17 cellular contexts compared by ENCODE assay signal in the genomic region with DNA sequence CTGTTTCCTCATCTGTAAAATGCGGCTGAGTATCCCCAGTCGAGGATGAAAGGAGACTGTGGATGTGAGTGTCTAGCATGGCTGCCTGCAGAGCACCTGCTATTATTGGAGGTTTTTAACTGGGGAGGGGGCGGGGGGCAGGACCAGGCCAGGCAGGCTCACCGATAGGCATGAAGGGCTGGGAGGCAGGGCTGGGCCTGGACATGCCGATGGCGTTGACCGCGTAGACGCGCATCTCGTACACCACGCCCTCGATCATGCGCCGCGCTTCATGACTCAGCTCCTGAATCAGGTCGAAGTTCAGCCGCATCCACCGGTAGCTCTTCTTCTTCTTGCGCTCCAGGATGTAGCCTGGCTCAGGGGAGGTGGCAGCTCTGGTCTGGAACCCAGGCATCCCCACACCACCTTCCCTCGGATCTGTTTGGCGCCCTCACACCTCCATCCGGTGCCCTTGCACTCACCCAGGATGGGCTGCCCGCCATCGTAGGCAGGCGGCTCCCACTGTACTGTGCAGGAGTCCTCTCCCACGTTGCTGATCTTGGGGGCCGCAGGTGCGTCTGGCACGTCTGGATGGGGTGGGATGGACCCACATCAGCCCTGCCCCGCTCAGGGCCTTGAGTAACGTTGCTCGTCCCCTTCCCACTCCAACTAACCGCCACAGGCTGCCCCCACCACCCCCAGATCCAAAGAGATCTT. TPM values are rescaled to one million over a fixed set of nuclear protein-coding genes. Genes with fewer than 3 reads are reported as not detected.
A peak's percentile ranks its signal among the peaks of the same experiment; 100 is the strongest.
DNase-seq lines count a peak whose midpoint lies in the region; ATAC-seq and TF ChIP-seq lines count a peak whose summit lies in the region.
"Had no signal": no experiment of that assay in that cellular context is flagged by ENCODE, and none has a peak within 500 bp of the region (broad histone marks: within the 10 kb centered on the region; RNA-seq: fewer than 3 reads in every experiment).

No MANE protein-coding gene starts in this region.

- ATAC-seq in left ventricle myocardium superior (peak; percentile 3), GM18861 (IDR thresholded peaks at IDR 0.05; ENCODE audit: unreplicated experiment) (no peak)
- ATAC-seq in activated T-cell treated with anti-CD3 and anti-CD28 coated beads, Interleukin-2, amount 50 U/mL, for 72 hours (replicated peaks in 1 of 2): no peak

- no CpG with 5 or more reads among the region's 34 CpGs for WGBS in trophoblast cell (ENCODE audit: extremely low coverage, insufficient coverage, insufficient read length)

- H3K4me3 ChIP-seq in cardiac muscle cell: no peak overlapping the region
- H3K4me3 ChIP-seq in trophoblast cell (ENCODE audit: low read depth, low read length): no peak overlapping the region
- H3K4me3 ChIP-seq: Peyer's patch had no signal

- no peak overlapping the region for H4K12ac ChIP-seq in trophoblast cell (ENCODE audit: low read depth, low read length)

- H3K4me2 ChIP-seq in trophoblast cell (ENCODE audit: low read length): no peak overlapping the region

- H3K27ac ChIP-seq in cardiac muscle cell (peak overlapping the region; percentile 34), trophoblast cell (ENCODE audit: low read depth, low read length) (no peak overlapping the region)
- H3K27ac ChIP-seq: Peyer's patch had no signal

- no peaks in the 10 kb centered on the region for H3K9me3 Mint-ChIP-seq in activated T-cell treated with anti-CD3 and anti-CD28 coated beads, Interleukin-2, amount 50 U/mL, for 72 hours
- H3K9me3 Mint-ChIP-seq: CD4-positive, alpha-beta T cell; H9 had no signal

- no peak overlapping the region for H3K14ac ChIP-seq in trophoblast cell (ENCODE audit: low read length)

- H4K8ac ChIP-seq in trophoblast cell (ENCODE audit: low read depth, low read length): no peak overlapping the region

- no peaks in the 10 kb centered on the region for H3K9me3 ChIP-seq in cardiac muscle cell (ENCODE audit: low read depth)
- peaks cover 3% of the 10 kb centered on the region for H3K9me3 ChIP-seq in trophoblast cell (ENCODE audit: insufficient read depth, low read depth, low read length)
- H3K9me3 ChIP-seq: Peyer's patch had no signal

- no peaks in the 10 kb centered on the region for H3K27me3 Mint-ChIP-seq in activated T-cell treated with anti-CD3 and anti-CD28 coated beads, Interleukin-2, amount 50 U/mL, for 72 hours (ENCODE audit: low read depth)
- H3K27me3 Mint-ChIP-seq: B cell; CD4-positive, alpha-beta T cell had no signal

- no peak for TF ChIP-seq CTCF in cardiac muscle cell (IDR thresholded peaks at IDR 0.05; ENCODE audit: low read depth, low read length)

- H2BK12ac ChIP-seq in trophoblast cell (ENCODE audit: low read length): no peak overlapping the region

- H3K36me3 ChIP-seq in cardiac muscle cell (peaks cover 85% of the 10 kb centered on the region), trophoblast cell (ENCODE audit: control insufficient read depth in 1 of 2, insufficient read depth in 2 of 2, low read length in 2 of 2) (no peaks in the 10 kb centered on the region)
- H3K36me3 ChIP-seq: Peyer's patch had no signal

- H3K79me2 ChIP-seq in trophoblast cell (ENCODE audit: control insufficient read depth, insufficient read depth, low read length, poor library complexity): no peaks in the 10 kb centered on the region

- H3K4me3 Mint-ChIP-seq in activated T-cell treated with anti-CD3 and anti-CD28 coated beads, Interleukin-2, amount 50 U/mL, for 72 hours: no peak overlapping the region
- H3K4me3 Mint-ChIP-seq: B cell; CD4-positive, alpha-beta T cell; H9 had no signal

- intact Hi-C loops in cardiac septum (cut with DNase I) (no loop called here), left ventricle myocardium superior (cut with micrococcal nuclease) (no loop called here)

- in situ Hi-C loops in ACHN (cut with HindIII; ENCODE audit: low pct_ligation_motif_present, low pct_unique_long_range_greater_than_20kb, low sequenced_read_pairs): no loop called here

- no peak overlapping the region for H4K91ac ChIP-seq in trophoblast cell (ENCODE audit: low read depth, low read length)

- H3K9ac ChIP-seq in trophoblast cell (ENCODE audit: low read length): no peak overlapping the region

- no peak overlapping the region for H2BK5ac ChIP-seq in trophoblast cell (ENCODE audit: low read depth, low read length, poor library complexity)

- H3K4ac ChIP-seq in trophoblast cell (ENCODE audit: low read depth, low read length): no peak overlapping the region

- H3K4me1 ChIP-seq in cardiac muscle cell (ENCODE audit: low read depth): no peaks in the 10 kb centered on the region
- peaks cover 4 to 6% of the 10 kb centered on the region in 2 experiments for H3K4me1 ChIP-seq in trophoblast cell (ENCODE audit: control insufficient read depth in 1 of 2, insufficient read depth in 2 of 2, low read length in 2 of 2)
- H3K4me1 ChIP-seq: Peyer's patch had no signal

- H2AK5ac ChIP-seq in trophoblast cell (ENCODE audit: low read length): no peak overlapping the region

- no peak overlapping the region for H3K18ac ChIP-seq in trophoblast cell (ENCODE audit: low read length)

- H2BK120ac ChIP-seq in trophoblast cell (ENCODE audit: insufficient read depth, low read length, poor library complexity): no peak overlapping the region

- no peak for DNase-seq in cardiac muscle cell (ENCODE audit: low read depth in 1 of 2, low spot score in 1 of 2)
- no peak for DNase-seq in cardiac septum (ENCODE audit: low spot score)
- peak; percentile 34 for DNase-seq in NCI-H69 (lab: John Stamatoyannopoulos, UW)
- DNase-seq in left ventricle myocardium superior: no peak
- peak; percentile 37 to 59 for DNase-seq in trophoblast cell
- no peak for DNase-seq in activated T-cell treated with anti-CD3 and anti-CD28 coated beads, Interleukin-2, amount 50 U/mL, for 72 hours
- DNase-seq in ACHN: no peak
- DNase-seq: CD4-positive, alpha-beta T cell; H9; NCI-H1436 treated with DMSO at 0.1 percent for 48 hours; NCI-H2081; NCI-H226; SHP77 treated with DMSO at 0.1 percent for 48 hours had no signal

- H3K27ac Mint-ChIP-seq in activated T-cell treated with anti-CD3 and anti-CD28 coated beads, Interleukin-2, amount 50 U/mL, for 72 hours: no peak overlapping the region
- H3K27ac Mint-ChIP-seq: B cell; CD4-positive, alpha-beta T cell had no signal

- no peaks in the 10 kb centered on the region for H3K79me1 ChIP-seq in trophoblast cell (ENCODE audit: low read length)

- no peaks in the 10 kb centered on the region for H3K36me3 Mint-ChIP-seq in activated T-cell treated with anti-CD3 and anti-CD28 coated beads, Interleukin-2, amount 50 U/mL, for 72 hours (ENCODE audit: insufficient read depth in 2 of 2)

- no peaks in the 10 kb centered on the region for H3K4me1 Mint-ChIP-seq in activated T-cell treated with anti-CD3 and anti-CD28 coated beads, Interleukin-2, amount 50 U/mL, for 72 hours (ENCODE audit: low read depth)
- H3K4me1 Mint-ChIP-seq: B cell, H9 had no signal

- H3K23ac ChIP-seq in trophoblast cell (ENCODE audit: low read length): no peak overlapping the region

- no peak overlapping the region for H2AFZ ChIP-seq in trophoblast cell (ENCODE audit: insufficient read depth, low read length, poor library complexity)

- H3K27me3 ChIP-seq in cardiac muscle cell: no peaks in the 10 kb centered on the region
- H3K27me3 ChIP-seq in trophoblast cell (ENCODE audit: insufficient read depth, low read length): no peaks in the 10 kb centered on the region
- H3K27me3 ChIP-seq: Peyer's patch had no signal

RNA-seq across cellular contexts. Expression of a gene that starts 15.1 kb away (rescaled TPM):
- total RNA-seq in cardiac muscle cell: 489 and 605 TPM in 2 replicates
- 476 and 751 TPM in 2 replicates for polyA plus RNA-seq in cardiac muscle cell
- 1,860 TPM for total RNA-seq in cardiac septum
- 2,596 TPM for total RNA-seq in left ventricle myocardium superior
- polyA plus RNA-seq in trophoblast cell (2013): 0.01 TPM in 2 replicates
- not detected for total RNA-seq in activated T-cell treated with anti-CD3 and anti-CD28 coated beads, Interleukin-2, amount 50 U/mL, for 72 hours
- total RNA-seq: CD4-positive, alpha-beta T cell; Daoy; H9; Peyer's patch had no signal

RNA-seq across cellular contexts. Expression of a gene that starts 41.0 kb away (rescaled TPM):
- total RNA-seq in cardiac muscle cell (not detected in 2 replicates), cardiac septum (12.0 TPM), left ventricle myocardium superior (11.2 TPM)
- polyA plus RNA-seq in cardiac muscle cell: 0.56 and 1.3 TPM in 2 replicates
- polyA plus RNA-seq in trophoblast cell (2013): 0.08 TPM in 2 replicates
- under 1 TPM; 0.35 to 0.55 TPM for total RNA-seq in activated T-cell treated with anti-CD3 and anti-CD28 coated beads, Interleukin-2, amount 50 U/mL, for 72 hours
- total RNA-seq: Daoy, H9 had no signal

Comparison
In these comparisons a context has a peak if more than half of its experiments do, and no peak if none do; other contexts are left out.
1. DNase-seq: peak in NCI-H69 (single experiment) and trophoblast cell (2 of 2); none in cardiac muscle cell (0 of 2), cardiac septum (single experiment), left ventricle myocardium superior (single experiment), activated T-cell treated with anti-CD3 and anti-CD28 coated beads, Interleukin-2, amount 50 U/mL, for 72 hours (0 of 2) and ACHN (single experiment).
2. RNA of a gene that starts 15.1 kb away (total RNA-seq): 2,596 TPM in left ventricle myocardium superior (single experiment), 1,860 TPM in cardiac septum (single experiment) and 489 to 605 TPM in cardiac muscle cell; not detected in activated T-cell treated with anti-CD3 and anti-CD28 coated beads, Interleukin-2, amount 50 U/mL, for 72 hours; every median in the first group is over 100 times any median in the second.